Comparison of ENCODE assay signal across 8 cellular contexts in the genomic region with DNA sequence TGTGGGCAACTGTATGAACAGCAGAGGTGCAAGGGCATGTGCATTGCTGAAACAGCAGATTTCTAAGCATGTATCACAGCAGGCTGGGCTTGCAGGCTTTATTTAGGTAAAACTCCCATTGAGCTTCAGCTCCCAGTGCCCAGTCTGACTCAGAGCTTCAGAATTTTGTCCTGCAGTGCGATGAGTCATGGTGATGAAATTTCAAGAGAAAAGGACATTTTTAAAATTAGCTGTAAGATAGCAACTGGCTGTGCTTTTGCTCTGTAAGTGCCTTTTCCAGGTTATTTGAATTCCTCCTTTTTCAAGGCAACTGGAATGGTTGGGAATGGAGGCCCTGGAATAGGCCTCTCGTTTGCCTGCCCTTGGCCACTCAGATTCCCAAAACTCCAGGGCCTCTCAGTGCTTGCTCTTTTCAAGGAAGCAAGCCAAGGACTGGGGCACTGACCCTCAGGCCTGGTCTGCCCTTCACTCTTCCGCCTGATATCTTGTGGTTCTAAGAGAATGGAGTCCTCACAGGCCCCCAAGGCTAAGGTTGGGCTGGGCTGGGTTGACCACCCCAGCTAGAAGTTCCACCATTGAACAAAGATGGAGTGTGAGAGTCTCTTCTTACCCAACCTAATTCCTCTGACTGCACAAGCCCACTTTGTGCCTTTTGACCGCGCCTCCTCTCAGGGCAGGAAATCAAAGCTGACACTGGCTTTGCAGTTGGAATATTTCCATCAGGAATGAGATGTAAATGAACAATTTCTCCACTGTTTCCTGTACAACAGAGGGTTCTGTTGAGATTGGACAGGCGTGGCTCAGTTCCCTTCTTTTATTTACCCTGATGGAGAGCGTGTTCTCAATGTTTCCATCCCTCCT. TPM values are rescaled to one million over a fixed set of nuclear protein-coding genes. Genes with fewer than 3 reads are reported as not detected.
DNase-seq lines count a peak whose midpoint lies in the region; TF ChIP-seq lines count a peak whose summit lies in the region.

No MANE protein-coding gene starts in this region.

- TF ChIP-seq CTCF in chondrocyte (IDR thresholded peaks at IDR 0.05), result no peak

- DNase-seq in ELR (ENCODE audit: low read depth) (peak; percentile 99), NCI-H226 (peak; percentile 97), chondrocyte (ENCODE audit: low spot score) (no peak), left kidney (ENCODE audit: low read depth, low spot score) (peak; percentile 27), midbrain (lab: John Stamatoyannopoulos, UW) (no peak)
- no peak for DNase-seq in activated CD8-positive, alpha-beta memory T cell treated with anti-CD3 and anti-CD28 coated beads for 24 hours
- DNase-seq in CD4-positive, alpha-beta memory T cell, result no peak

- H3K36me3 ChIP-seq in subcutaneous abdominal adipose tissue (ENCODE audit: control insufficient read depth in 5 of 5, insufficient read depth in 5 of 5, low read length in 5 of 5), result no peaks in the 10 kb centered on the region
- no peaks in the 10 kb centered on the region for H3K36me3 ChIP-seq in CD4-positive, alpha-beta memory T cell (ENCODE audit: insufficient read depth, low read length)

- H3K27me3 Mint-ChIP-seq in chondrocyte (ENCODE audit: low read depth), result no peaks in the 10 kb centered on the region
- H3K27me3 Mint-ChIP-seq in CD4-positive, alpha-beta memory T cell, result peaks cover 0 to 2% of the 10 kb centered on the region in 2 donors

- H3K9me3 Mint-ChIP-seq in chondrocyte (ENCODE audit: low read depth), result peaks cover 3% of the 10 kb centered on the region
- peaks cover 0 to 2% (median 0%) of the 10 kb centered on the region in 8 donors for H3K9me3 Mint-ChIP-seq in CD4-positive, alpha-beta memory T cell

- H3K4me1 ChIP-seq in subcutaneous abdominal adipose tissue (ENCODE audit: control insufficient read depth in 5 of 5, insufficient read depth in 5 of 5, low read length in 5 of 5), result peaks cover 7 to 49% (median 32%) of the 10 kb centered on the region in 5 donors
- H3K4me1 ChIP-seq in CD4-positive, alpha-beta memory T cell (ENCODE audit: insufficient read depth, low read length), result no peaks in the 10 kb centered on the region

- intact Hi-C loops in CD4-positive, alpha-beta memory T cell (cut with micrococcal nuclease), result no loop called here

- CTCF ChIA-PET in CD4-positive, alpha-beta memory T cell (lab: Charles Lee; ENCODE audit: partially characterized antibody), result no interaction called here

- peak overlapping the region in 4 of 5 donors; percentile 25 to 79 (median 48) for H3K9ac ChIP-seq in subcutaneous abdominal adipose tissue (ENCODE audit: low read length in 5 of 5)

- peaks cover 0 to 2% (median 0%) of the 10 kb centered on the region in 5 donors for H3K9me3 ChIP-seq in subcutaneous abdominal adipose tissue (ENCODE audit: control insufficient read depth in 5 of 5, low read length in 5 of 5)
- no peaks in the 10 kb centered on the region for H3K9me3 ChIP-seq in CD4-positive, alpha-beta memory T cell (ENCODE audit: control insufficient read depth in 1 of 2, low read length in 2 of 2)

- no peak overlapping the region for H3K4me3 ChIP-seq in subcutaneous abdominal adipose tissue (ENCODE audit: low read depth in 1 of 5, low read length in 5 of 5)
- H3K4me3 ChIP-seq in CD4-positive, alpha-beta memory T cell (ENCODE audit: low read length in 2 of 2), result no peak overlapping the region

- POLR2A ChIA-PET in CD4-positive, alpha-beta memory T cell (lab: Charles Lee; ENCODE audit: partially characterized antibody), result no interaction called here

- no peaks in the 10 kb centered on the region for H3K36me3 Mint-ChIP-seq in chondrocyte (ENCODE audit: low read depth)
- no peaks in the 10 kb centered on the region for H3K36me3 Mint-ChIP-seq in CD4-positive, alpha-beta memory T cell

- H3K27ac ChIP-seq in subcutaneous abdominal adipose tissue (ENCODE audit: low read depth, low read length), result peak overlapping the region; percentile 97
- no peak overlapping the region for H3K27ac ChIP-seq in CD4-positive, alpha-beta memory T cell (ENCODE audit: low read depth, low read length)

- H3K27ac Mint-ChIP-seq in chondrocyte (ENCODE audit: unreplicated experiment), result peak overlapping the region; percentile 100
- H3K27ac Mint-ChIP-seq in CD4-positive, alpha-beta memory T cell, result no peak overlapping the region

- peaks cover 0 to 6% (median 0%) of the 10 kb centered on the region in 5 donors for H3K27me3 ChIP-seq in subcutaneous abdominal adipose tissue (ENCODE audit: control insufficient read depth in 5 of 5, insufficient read depth in 4 of 5, low read length in 5 of 5)
- no peaks in the 10 kb centered on the region for H3K27me3 ChIP-seq in CD4-positive, alpha-beta memory T cell (ENCODE audit: insufficient read depth, low read length)

- H3K4me1 Mint-ChIP-seq in chondrocyte (ENCODE audit: low read depth), result peaks cover 98% of the 10 kb centered on the region
- H3K4me1 Mint-ChIP-seq in CD4-positive, alpha-beta memory T cell, result no peaks in the 10 kb centered on the region

- no peak overlapping the region for H3K4me3 Mint-ChIP-seq in chondrocyte (ENCODE audit: unreplicated experiment)
- no peak overlapping the region for H3K4me3 Mint-ChIP-seq in CD4-positive, alpha-beta memory T cell

RNA-seq across cellular contexts. Expression of gene PRSS23, which starts 59.5 kb away (rescaled TPM):
- total RNA-seq in chondrocyte, result 464 to 742 TPM (median 737 TPM) in 3 replicates
- not detected for total RNA-seq in CD4-positive, alpha-beta memory T cell
- polyA plus RNA-seq in CD4-positive, alpha-beta memory T cell, result under 1 TPM in 1 of 2 donors, not detected in 1; 0.08 TPM

Comparison
In these comparisons a context has a peak if more than half of its experiments do, and no peak if none do; other contexts are left out.
1. DNase-seq: peak in ELR (single experiment), NCI-H226 (single experiment) and left kidney (single experiment); none in chondrocyte (single experiment), activated CD8-positive, alpha-beta memory T cell treated with anti-CD3 and anti-CD28 coated beads for 24 hours (single experiment), midbrain (single experiment) and CD4-positive, alpha-beta memory T cell (0 of 5).
2. RNA of gene PRSS23, which starts 59.5 kb away (total RNA-seq): 464 to 742 TPM in chondrocyte; not detected in CD4-positive, alpha-beta memory T cell; every median in the first group is over 100 times any median in the second.